In the genomic region with DNA sequence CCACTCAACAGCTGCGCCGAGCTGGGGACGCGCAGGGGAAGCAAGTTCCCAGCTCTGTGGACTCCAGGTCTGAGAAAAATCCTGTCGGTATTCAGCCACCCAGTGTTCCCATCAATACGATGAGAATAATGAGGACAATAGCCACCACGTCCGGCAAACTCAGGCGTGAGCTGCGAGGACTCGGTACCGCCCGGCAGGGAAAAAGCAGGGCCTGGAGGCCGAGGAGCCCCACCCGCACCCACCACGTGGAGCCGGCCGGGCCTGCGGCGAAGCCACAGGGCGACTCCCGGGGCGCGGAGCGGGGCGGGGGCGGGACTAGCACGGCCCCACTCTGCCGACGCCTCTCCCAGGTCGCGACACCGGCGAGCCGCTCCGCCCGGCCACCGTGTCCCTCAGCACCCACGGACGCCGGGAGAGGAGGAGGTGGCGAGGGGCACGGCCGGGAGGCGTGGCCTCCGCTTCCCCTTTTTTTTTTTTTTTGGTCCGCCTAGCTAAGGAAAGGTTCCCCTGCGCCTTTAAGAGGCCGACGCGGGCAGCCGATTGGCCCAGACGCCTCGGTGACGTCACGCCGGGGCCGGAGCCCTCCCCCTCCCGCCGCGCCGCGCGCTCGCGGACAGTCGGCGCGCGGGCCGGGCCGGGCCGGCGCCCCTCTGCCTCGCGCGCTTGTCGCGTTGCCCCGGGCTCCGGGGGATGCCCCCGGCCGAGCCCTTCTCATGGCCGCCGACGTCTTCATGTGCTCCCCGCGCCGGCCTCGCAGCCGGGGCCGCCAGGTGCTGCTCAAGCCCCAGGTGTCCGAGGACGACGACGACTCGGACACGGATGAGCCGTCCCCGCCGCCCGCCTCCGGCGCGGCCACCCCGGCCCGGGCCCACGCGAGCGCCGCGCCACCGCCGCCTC, we compare ENCODE assay signal across 8 cellular contexts. TPM values are rescaled to one million over a fixed set of nuclear protein-coding genes. Genes with fewer than 3 reads are reported as not detected.
A peak's percentile ranks its signal among the peaks of the same experiment; 100 is the strongest.
DNase-seq lines count a peak whose midpoint lies in the region; ATAC-seq and TF ChIP-seq lines count a peak whose summit lies in the region.

A gene with protein sequence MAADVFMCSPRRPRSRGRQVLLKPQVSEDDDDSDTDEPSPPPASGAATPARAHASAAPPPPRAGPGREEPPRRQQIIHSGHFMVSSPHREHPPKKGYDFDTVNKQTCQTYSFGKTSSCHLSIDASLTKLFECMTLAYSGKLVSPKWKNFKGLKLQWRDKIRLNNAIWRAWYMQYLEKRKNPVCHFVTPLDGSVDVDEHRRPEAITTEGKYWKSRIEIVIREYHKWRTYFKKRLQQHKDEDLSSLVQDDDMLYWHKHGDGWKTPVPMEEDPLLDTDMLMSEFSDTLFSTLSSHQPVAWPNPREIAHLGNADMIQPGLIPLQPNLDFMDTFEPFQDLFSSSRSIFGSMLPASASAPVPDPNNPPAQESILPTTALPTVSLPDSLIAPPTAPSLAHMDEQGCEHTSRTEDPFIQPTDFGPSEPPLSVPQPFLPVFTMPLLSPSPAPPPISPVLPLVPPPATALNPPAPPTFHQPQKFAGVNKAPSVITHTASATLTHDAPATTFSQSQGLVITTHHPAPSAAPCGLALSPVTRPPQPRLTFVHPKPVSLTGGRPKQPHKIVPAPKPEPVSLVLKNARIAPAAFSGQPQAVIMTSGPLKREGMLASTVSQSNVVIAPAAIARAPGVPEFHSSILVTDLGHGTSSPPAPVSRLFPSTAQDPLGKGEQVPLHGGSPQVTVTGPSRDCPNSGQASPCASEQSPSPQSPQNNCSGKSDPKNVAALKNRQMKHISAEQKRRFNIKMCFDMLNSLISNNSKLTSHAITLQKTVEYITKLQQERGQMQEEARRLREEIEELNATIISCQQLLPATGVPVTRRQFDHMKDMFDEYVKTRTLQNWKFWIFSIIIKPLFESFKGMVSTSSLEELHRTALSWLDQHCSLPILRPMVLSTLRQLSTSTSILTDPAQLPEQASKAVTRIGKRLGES (plus strand): TSS at position 616 of the 897 bp plus-strand sequence. CDS start 98 bp downstream, at position 714.

- H3K27ac ChIP-seq in PC-3 (ENCODE audit: low read length), result peak within 1 kb of the TSS; percentile 11

- no peaks in the 10 kb centered on the region for H3K9me3 ChIP-seq in PC-3 (ENCODE audit: low read length)
- H3K9me3 ChIP-seq in mucosa of stomach (ENCODE audit: control insufficient read depth, low read length), result no peaks in the 10 kb centered on the region

- H3F3A ChIP-seq in PC-3 (ENCODE audit: low read length, unreplicated experiment), result peaks cover 9% of the 10 kb centered on the region

- H2AFZ ChIP-seq in PC-3 (ENCODE audit: low read length), result peak within 1 kb of the TSS; percentile 52

- intact Hi-C loops in PC-3 (cut with micrococcal nuclease), result no loop called here

- no peaks in the 10 kb centered on the region for H3K27me3 ChIP-seq in PC-3 (ENCODE audit: low read length)
- no peaks in the 10 kb centered on the region for H3K27me3 ChIP-seq in mucosa of stomach (ENCODE audit: control insufficient read depth, insufficient read depth, low read length)

- TF ChIP-seq CTCF in PC-3 (conservative IDR thresholded peaks at IDR 0.05; ENCODE audit: low read depth, low read length), result no peak
- no peak for TF ChIP-seq CTCF in epithelial cell of proximal tubule (conservative IDR thresholded peaks at IDR 0.05; ENCODE audit: low read depth, low read length)

- peak within 1 kb of the TSS; percentile 79 to 96 (median 92) for H3K4me3 Mint-ChIP-seq in IgD-negative memory B cell

- H3K9ac ChIP-seq in PC-3 (ENCODE audit: low read length) (peak within 1 kb of the TSS; percentile 79), mucosa of stomach (ENCODE audit: low read length) (peak within 1 kb of the TSS; percentile 91)

- H3K4me1 ChIP-seq in PC-3 (ENCODE audit: insufficient read depth, low read length), result peaks cover 27% of the 10 kb centered on the region
- peaks cover 32% of the 10 kb centered on the region for H3K4me1 ChIP-seq in mucosa of stomach (ENCODE audit: control insufficient read depth, insufficient read depth, low read length)

- H3K36me3 Mint-ChIP-seq in IgD-negative memory B cell, result no peaks in the 10 kb centered on the region

- H3K9me2 ChIP-seq in PC-3 (replicated peaks; ENCODE audit: low read length), result no peaks in the 10 kb centered on the region

- peaks cover 0 to 2% (median 0%) of the 10 kb centered on the region in 3 donors for H3K9me3 Mint-ChIP-seq in IgD-negative memory B cell

- DNase-seq in DMS 273 (lab: John Stamatoyannopoulos, UW; ENCODE audit: unreplicated experiment), result peak; percentile 93
- peak; percentile 96 for DNase-seq in PC-3
- DNase-seq in activated T-cell treated with anti-CD3 and anti-CD28 coated beads for 48 hours (ENCODE audit: low read depth), result peak; percentile 87
- DNase-seq in epithelial cell of proximal tubule (ENCODE audit: low read depth), result no peak
- peak; percentile 69 for DNase-seq in stimulated activated CD8-positive, alpha-beta memory T cell treated with anti-CD3 and anti-CD28 coated beads, Interleukin-7, amount 100 ng/mL, for 24 hours (ENCODE audit: low read depth)

- H4K20me1 ChIP-seq in PC-3 (ENCODE audit: low read length), result peaks cover 23% of the 10 kb centered on the region

- ATAC-seq in GM21528 (IDR thresholded peaks at IDR 0.05; ENCODE audit: low FRiP score, unreplicated experiment) (peak; percentile 64), PC-3 (peak; percentile 69)

- H3K4me3 ChIP-seq in PC-3 (ENCODE audit: low read length), result peak within 1 kb of the TSS; percentile 81
- H3K4me3 ChIP-seq in epithelial cell of proximal tubule (ENCODE audit: low read depth, low read length), result peak within 1 kb of the TSS; percentile 96
- peak within 1 kb of the TSS; percentile 98 for H3K4me3 ChIP-seq in mucosa of stomach (ENCODE audit: low read length)

- H3K4me1 Mint-ChIP-seq in IgD-negative memory B cell, result peaks cover 38 to 48% (median 47%) of the 10 kb centered on the region in 3 donors

- CTCF ChIA-PET in PC-3 (lab: Charles Lee), result interaction anchor here (0.5 to 1.6 kb wide), 6 partner anchors 15 to 355 kb away, joined by 3 to 5 read pairs (median 3); no protein-coding TSS in a partner anchor

- H3K36me3 ChIP-seq in PC-3 (ENCODE audit: low read depth, low read length) (no peaks in the 10 kb centered on the region), mucosa of stomach (ENCODE audit: control insufficient read depth, insufficient read depth, low read length) (no peaks in the 10 kb centered on the region)

- no peaks in the 10 kb centered on the region for H3K27me3 Mint-ChIP-seq in IgD-negative memory B cell

- POLR2A ChIA-PET in PC-3 (lab: Charles Lee; ENCODE audit: unreplicated experiment), result interaction anchor here (0.5 to 1.1 kb wide), 9 partner anchors 10 to 452 kb away, joined by 3 to 11 read pairs (median 5); no protein-coding TSS in a partner anchor

- peak within 1 kb of the TSS; percentile 93 for H3K4me2 ChIP-seq in PC-3 (ENCODE audit: low read length)

- peak within 1 kb of the TSS; percentile 78 to 90 (median 80) for H3K27ac Mint-ChIP-seq in IgD-negative memory B cell

- BruUV-seq in PC-3 (replicated peaks; lab: Mats Ljungman, UMichigan), result no TSS peak

- peaks cover 45% of the 10 kb centered on the region for H3K79me2 ChIP-seq in PC-3 (ENCODE audit: low read length)

RNA-seq across cellular contexts. Expression of the gene that starts here (rescaled TPM):
- 17.5 TPM for polyA plus RNA-seq in IgD-negative memory B cell
- total RNA-seq in PC-3 (2014; rRNA removed) (16.7 and 21.8 TPM in 2 replicates), epithelial cell of proximal tubule (17.5 and 18.5 TPM in 2 replicates)
